Comparison of ENCODE assay signal across 31 cellular contexts in the genomic region with DNA sequence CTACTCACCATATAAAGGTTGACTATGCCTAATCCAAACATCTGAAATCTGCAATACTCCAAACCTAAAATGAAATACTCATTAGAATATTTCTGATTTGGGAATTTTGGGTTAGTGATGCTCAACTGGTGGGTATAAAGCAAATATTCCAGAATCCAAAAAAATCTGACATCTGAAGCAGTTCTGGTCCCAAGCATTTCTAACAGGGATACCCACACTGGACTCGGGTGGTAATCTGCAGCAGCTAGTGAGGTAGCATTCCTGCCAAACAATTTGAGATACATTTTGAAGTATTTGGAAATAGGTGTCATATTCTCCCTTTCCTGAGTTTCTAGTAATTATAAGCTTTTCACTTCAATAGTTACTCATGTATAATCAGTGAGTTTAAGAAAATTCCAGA.
"Had no signal": no experiment of that assay in that cellular context is flagged by ENCODE, and none has a peak within 500 bp of the region (broad histone marks: within the 10 kb centered on the region; RNA-seq: fewer than 3 reads in every experiment).

No MANE protein-coding gene starts in this region.

- ATAC-seq: left colon; left lung; lower lobe of right lung; natural killer cell; right lobe of liver; stimulated activated memory B cell treated with anti-CD40 and anti-IgM and Interleukin-4, amounts not matched to agents 10 μg/mL and 1 μg/mL and 100 μg/mL, for 72 hours; stimulated activated naive CD8-positive, alpha-beta T cell treated with anti-CD3 and anti-CD28 coated beads, Interleukin-15, Interleukin-2, amounts not matched to agents 100 U/mL and 50 U/mL, for 24 hours had no signal

- H3K27ac ChIP-seq: left lung, lower lobe of right lung, neural progenitor cell, neutrophil, right atrium auricular region, right lobe of liver, stomach, testis, thyroid gland, transverse colon, upper lobe of left lung, vagina had no signal

- H3K27me3 Mint-ChIP-seq: naive B cell; progenitor cell of endocrine pancreas; stimulated activated memory B cell treated with anti-CD40 and anti-IgM and Interleukin-4, amounts not matched to agents 10 μg/mL and 1 μg/mL and 100 μg/mL, for 72 hours had no signal

- H3K27me3 ChIP-seq: left lung, neural progenitor cell, neutrophil, right atrium auricular region, right lobe of liver, stomach, testis, thyroid gland, transverse colon, upper lobe of left lung, vagina had no signal

- H3K4me1 Mint-ChIP-seq: immature natural killer cell, natural killer cell, nephron progenitor cell, neural progenitor cell had no signal

- H3K36me3 ChIP-seq: left lung, lower lobe of right lung, neural progenitor cell, neutrophil, right atrium auricular region, right lobe of liver, stomach, thyroid gland, transverse colon, upper lobe of left lung, vagina had no signal

- H3K4me1 ChIP-seq: left lung, lower lobe of right lung, neural progenitor cell, right atrium auricular region, right lobe of liver, stomach, testis, thyroid gland, transverse colon, upper lobe of left lung, vagina had no signal

- H3K9me3 Mint-ChIP-seq: immature natural killer cell; mesothelial cell of epicardium; naive B cell; natural killer cell; nephron progenitor cell; neural progenitor cell; stimulated activated memory B cell treated with anti-CD40 and anti-IgM and Interleukin-4, amounts not matched to agents 10 μg/mL and 1 μg/mL and 100 μg/mL, for 72 hours had no signal

- H2AFZ ChIP-seq: neural progenitor cell had no signal

- H3K4me3 ChIP-seq: left lung, lower lobe of right lung, neural progenitor cell, right atrium auricular region, right lobe of liver, smooth muscle cell, stomach, testis, thyroid gland, transverse colon, upper lobe of left lung, vagina had no signal

- H3K4me2 ChIP-seq: neural progenitor cell, smooth muscle cell had no signal

- H3K27ac Mint-ChIP-seq: immature natural killer cell, mesothelial cell of epicardium, natural killer cell, nephron progenitor cell, neural progenitor cell had no signal

- H3K36me3 Mint-ChIP-seq: immature natural killer cell; mesothelial cell of epicardium; naive B cell; natural killer cell; neural progenitor cell; stimulated activated memory B cell treated with anti-CD40 and anti-IgM and Interleukin-4, amounts not matched to agents 10 μg/mL and 1 μg/mL and 100 μg/mL, for 72 hours had no signal

- DNase-seq: hypothalamus; immature natural killer cell; kidney; left colon; left lung; lower lobe of right lung; mammary epithelial cell; mesendoderm; naive B cell; natural killer cell; nephron progenitor cell; occipital lobe; right lobe of liver; stimulated activated CD4-positive, alpha-beta T cell treated with anti-CD3 and anti-CD28 coated beads, Interleukin-1b, Interleukin-23, amount 100 ng/mL, for 48 hours; stimulated activated CD4-positive, alpha-beta T cell treated with anti-CD3 and anti-CD28 coated beads, Interleukin-2, amount 100 ng/mL, for 48 hours; stimulated activated CD4-positive, alpha-beta T cell treated with anti-CD3 and anti-CD28 coated beads, Interleukin-4, amount 100 ng/mL, for 4 hours; stimulated activated CD8-positive, alpha-beta memory T cell treated with anti-CD3 and anti-CD28 coated beads, Interleukin-4, amount 100 ng/mL, for 48 hours; stimulated activated naive CD8-positive, alpha-beta T cell treated with anti-CD3 and anti-CD28 coated beads, Interleukin-15, Interleukin-2, amounts not matched to agents 100 U/mL and 50 U/mL, for 24 hours; stomach; testis; thyroid gland; transverse colon; upper lobe of left lung had no signal

- H3K4me3 Mint-ChIP-seq: immature natural killer cell; mesothelial cell of epicardium; naive B cell; natural killer cell; nephron progenitor cell; neural progenitor cell; stimulated activated memory B cell treated with anti-CD40 and anti-IgM and Interleukin-4, amounts not matched to agents 10 μg/mL and 1 μg/mL and 100 μg/mL, for 72 hours had no signal

- H3K9me3 ChIP-seq: left lung, lower lobe of right lung, neutrophil, right atrium auricular region, right lobe of liver, stomach, testis, thyroid gland, transverse colon, upper lobe of left lung, vagina had no signal
